Comparison of ENCODE assay signal across 11 cellular contexts in the genomic region with DNA sequence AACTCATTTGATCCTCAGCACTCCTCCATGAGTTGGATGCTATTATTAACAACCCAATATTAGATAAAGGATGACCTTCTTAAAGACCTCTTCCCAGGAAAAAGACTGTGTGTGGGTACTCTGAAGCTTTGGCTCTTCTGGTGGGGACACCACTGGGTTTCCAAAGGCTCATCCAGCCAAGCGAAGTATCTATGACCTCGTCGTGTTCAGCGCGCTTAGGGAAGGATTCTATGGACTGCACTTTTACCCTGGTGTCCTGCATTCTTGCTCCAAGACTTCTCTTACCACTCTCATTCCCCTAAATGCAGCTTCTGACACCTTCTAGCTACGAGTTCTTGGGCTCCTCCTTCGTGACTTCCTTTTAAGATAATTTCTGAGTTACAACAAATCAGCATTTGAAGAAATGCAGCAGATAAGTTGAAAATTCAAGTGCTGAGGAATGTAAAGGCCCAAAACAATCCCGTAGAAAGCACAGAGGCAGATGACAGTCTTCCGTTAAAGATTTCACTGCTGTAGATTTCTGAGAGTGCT. TPM values are rescaled to one million over a fixed set of nuclear protein-coding genes. Genes with fewer than 3 reads are reported as not detected.
DNase-seq lines count a peak whose midpoint lies in the region; ATAC-seq and TF ChIP-seq lines count a peak whose summit lies in the region.
"Had no signal": no experiment of that assay in that cellular context is flagged by ENCODE, and none has a peak within 500 bp of the region (broad histone marks: within the 10 kb centered on the region; RNA-seq: fewer than 3 reads in every experiment).

No MANE protein-coding gene starts in this region.

- CTCF ChIA-PET in Calu3 (lab: Charles Lee) (interaction anchor here (0.6 to 1.4 kb wide), 7 partner anchors 11 to 458 kb away, joined by 3 to 17 read pairs (median 4); no protein-coding TSS in a partner anchor), RWPE1 (lab: Yijun Ruan, JAX) (interaction anchor here (0.7 kb wide), 1 partner anchor 166 kb away, joined by 3 read pairs; no protein-coding TSS in a partner anchor)
- CTCF ChIA-PET in activated CD8-positive, alpha-beta T cell treated with anti-CD3 and anti-CD28 coated beads, Interleukin-2, amount 10 ng/mL, durations not matched to agents 7 days and 5 days (lab: Charles Lee): no interaction called here

- no peak for DNase-seq in Calu3
- no peak for DNase-seq in ascending aorta (ENCODE audit: low spot score in 2 of 2)
- peak; percentile 16 for DNase-seq in retina
- no peak for DNase-seq in activated CD8-positive, alpha-beta T cell treated with anti-CD3 and anti-CD28 coated beads, Interleukin-2, amount 10 ng/mL, durations not matched to agents 7 days and 5 days
- no peak for DNase-seq in RWPE1 (ENCODE audit: low spot score)
- DNase-seq in T-helper 9 cell: no peak
- DNase-seq: CD4-positive, CD25-positive, alpha-beta regulatory T cell had no signal

- H3K36me3 ChIP-seq in ascending aorta: no peaks in the 10 kb centered on the region
- no peaks in the 10 kb centered on the region for H3K36me3 ChIP-seq in iPS-15b (ENCODE audit: control insufficient read depth, insufficient read depth, low read length)
- H3K36me3 ChIP-seq: neutrophil had no signal

- TF ChIP-seq CTCF in Calu3 (IDR thresholded peaks at IDR 0.05; ENCODE audit: unreplicated experiment) (no peak), ascending aorta (IDR thresholded peaks at IDR 0.05) (no peak), RWPE1 (conservative IDR thresholded peaks at IDR 0.05; ENCODE audit: low read depth) (no peak)

- peaks cover 46% of the 10 kb centered on the region for H3K4me1 Mint-ChIP-seq in Calu3 (ENCODE audit: low read depth, unreplicated experiment)
- H3K4me1 Mint-ChIP-seq in activated CD8-positive, alpha-beta T cell treated with anti-CD3 and anti-CD28 coated beads, Interleukin-2, amount 10 ng/mL, durations not matched to agents 7 days and 5 days (ENCODE audit: low read depth): no peaks in the 10 kb centered on the region
- H3K4me1 Mint-ChIP-seq: CD4-positive, CD25-positive, alpha-beta regulatory T cell had no signal

- H3K9me3 ChIP-seq in ascending aorta (no peaks in the 10 kb centered on the region), iPS-15b (ENCODE audit: control insufficient read depth, insufficient read depth, low read length) (no peaks in the 10 kb centered on the region)
- H3K9me3 ChIP-seq: neutrophil had no signal

- H3K27me3 ChIP-seq in ascending aorta (no peaks in the 10 kb centered on the region), iPS-15b (ENCODE audit: control insufficient read depth, insufficient read depth, low read length) (no peaks in the 10 kb centered on the region)
- H3K27me3 ChIP-seq: neutrophil had no signal

- H3K27ac ChIP-seq in ascending aorta (peak overlapping the region; percentile 90 to 93), RWPE1 (no peak overlapping the region)
- H3K27ac ChIP-seq: neutrophil had no signal

- peaks cover 0 to 19% of the 10 kb centered on the region in 2 donors for H3K4me1 ChIP-seq in ascending aorta
- peaks cover 7% of the 10 kb centered on the region for H3K4me1 ChIP-seq in iPS-15b (ENCODE audit: control insufficient read depth, insufficient read depth, low read length)

- H3K9ac ChIP-seq in iPS-15b (ENCODE audit: low read depth, low read length): peak overlapping the region; percentile 9

- intact Hi-C loops in Calu3 (cut with micrococcal nuclease; ENCODE audit: unreplicated experiment): loop anchor here (10.0 kb wide), 1 partner anchor 311 kb away; no protein-coding TSS in a partner anchor
- intact Hi-C loops in ascending aorta (cut with DNase I): loop anchor here (5.0 to 10.0 kb wide), 2 partner anchors 281 to 539 kb away; a partner anchor contains a TSS

- H3K9me3 Mint-ChIP-seq in Calu3 (ENCODE audit: low read depth, unreplicated experiment): no peaks in the 10 kb centered on the region
- no peaks in the 10 kb centered on the region for H3K9me3 Mint-ChIP-seq in activated CD8-positive, alpha-beta T cell treated with anti-CD3 and anti-CD28 coated beads, Interleukin-2, amount 10 ng/mL, durations not matched to agents 7 days and 5 days (ENCODE audit: insufficient read depth)
- H3K9me3 Mint-ChIP-seq: stimulated activated naive CD8-positive, alpha-beta T cell treated with anti-CD3 and anti-CD28 coated beads, Interleukin-15, Interleukin-2, amounts not matched to agents 100 ng/mL and 50 ng/mL, for 24 hours had no signal

- no peaks in the 10 kb centered on the region for H3K27me3 Mint-ChIP-seq in Calu3 (ENCODE audit: unreplicated experiment)
- H3K27me3 Mint-ChIP-seq in activated CD8-positive, alpha-beta T cell treated with anti-CD3 and anti-CD28 coated beads, Interleukin-2, amount 10 ng/mL, durations not matched to agents 7 days and 5 days (ENCODE audit: low read depth): no peaks in the 10 kb centered on the region
- H3K27me3 Mint-ChIP-seq: CD4-positive, CD25-positive, alpha-beta regulatory T cell had no signal

- H3K4me3 Mint-ChIP-seq in Calu3 (ENCODE audit: low read depth, unreplicated experiment): peak overlapping the region; percentile 88
- no peak overlapping the region for H3K4me3 Mint-ChIP-seq in activated CD8-positive, alpha-beta T cell treated with anti-CD3 and anti-CD28 coated beads, Interleukin-2, amount 10 ng/mL, durations not matched to agents 7 days and 5 days
- H3K4me3 Mint-ChIP-seq: CD4-positive, CD25-positive, alpha-beta regulatory T cell; stimulated activated naive CD8-positive, alpha-beta T cell treated with anti-CD3 and anti-CD28 coated beads, Interleukin-15, Interleukin-2, amounts not matched to agents 100 ng/mL and 50 ng/mL, for 24 hours had no signal

- POLR2A ChIA-PET in activated CD8-positive, alpha-beta T cell treated with anti-CD3 and anti-CD28 coated beads, Interleukin-2, amount 10 ng/mL, durations not matched to agents 7 days and 5 days (lab: Charles Lee): no interaction called here
- POLR2A ChIA-PET in RWPE1 (lab: Yijun Ruan, JAX; ENCODE audit: low non-redundant PET): interaction anchor here (0.7 kb wide), 1 partner anchor 1919 kb away, joined by 5 read pairs; no protein-coding TSS in a partner anchor

- peak overlapping the region; percentile 99 for H3K27ac Mint-ChIP-seq in Calu3 (ENCODE audit: unreplicated experiment)
- H3K27ac Mint-ChIP-seq in activated CD8-positive, alpha-beta T cell treated with anti-CD3 and anti-CD28 coated beads, Interleukin-2, amount 10 ng/mL, durations not matched to agents 7 days and 5 days: no peak overlapping the region
- H3K27ac Mint-ChIP-seq: CD4-positive, CD25-positive, alpha-beta regulatory T cell; stimulated activated naive CD8-positive, alpha-beta T cell treated with anti-CD3 and anti-CD28 coated beads, Interleukin-15, Interleukin-2, amounts not matched to agents 100 ng/mL and 50 ng/mL, for 24 hours had no signal

- H3K4me3 ChIP-seq in ascending aorta (peak overlapping the region; percentile 45 to 75), iPS-15b (ENCODE audit: low read depth, low read length) (no peak overlapping the region)

- ATAC-seq in activated CD8-positive, alpha-beta T cell treated with anti-CD3 and anti-CD28 coated beads, Interleukin-2, amount 10 ng/mL, durations not matched to agents 7 days and 5 days: no peak
- ATAC-seq in GM18861 (IDR thresholded peaks at IDR 0.05; ENCODE audit: unreplicated experiment): no peak

- TSS peak; percentile 98 for BruUV-seq in Calu3 (replicated peaks; lab: Mats Ljungman, UMichigan)

- H3K36me3 Mint-ChIP-seq in Calu3 (ENCODE audit: insufficient read depth, unreplicated experiment): peaks cover 30% of the 10 kb centered on the region
- no peaks in the 10 kb centered on the region for H3K36me3 Mint-ChIP-seq in activated CD8-positive, alpha-beta T cell treated with anti-CD3 and anti-CD28 coated beads, Interleukin-2, amount 10 ng/mL, durations not matched to agents 7 days and 5 days (ENCODE audit: low read depth)
- H3K36me3 Mint-ChIP-seq: CD4-positive, CD25-positive, alpha-beta regulatory T cell had no signal

RNA-seq across cellular contexts. Expression of a gene that starts 0.7 kb away (rescaled TPM):
- 56.5 and 68.2 TPM in 2 replicates for total RNA-seq in Calu3 (2022)
- total RNA-seq in ascending aorta: 22.2 TPM
- total RNA-seq in activated CD8-positive, alpha-beta T cell treated with anti-CD3 and anti-CD28 coated beads, Interleukin-2, amount 10 ng/mL, durations not matched to agents 7 days and 5 days: not detected
- total RNA-seq: CD4-positive, CD25-positive, alpha-beta regulatory T cell had no signal

Comparison
In these comparisons a context has a peak if more than half of its experiments do, and no peak if none do; other contexts are left out.
1. RNA of a gene that starts 0.7 kb away (total RNA-seq): 56.5 to 68.2 TPM in Calu3 and 22.2 TPM in ascending aorta (single experiment); not detected in activated CD8-positive, alpha-beta T cell treated with anti-CD3 and anti-CD28 coated beads, Interleukin-2, amount 10 ng/mL, durations not matched to agents 7 days and 5 days; every median in the first group is over 10 times any median in the second.